8 cellular contexts compared by ENCODE assay signal in the genomic region with DNA sequence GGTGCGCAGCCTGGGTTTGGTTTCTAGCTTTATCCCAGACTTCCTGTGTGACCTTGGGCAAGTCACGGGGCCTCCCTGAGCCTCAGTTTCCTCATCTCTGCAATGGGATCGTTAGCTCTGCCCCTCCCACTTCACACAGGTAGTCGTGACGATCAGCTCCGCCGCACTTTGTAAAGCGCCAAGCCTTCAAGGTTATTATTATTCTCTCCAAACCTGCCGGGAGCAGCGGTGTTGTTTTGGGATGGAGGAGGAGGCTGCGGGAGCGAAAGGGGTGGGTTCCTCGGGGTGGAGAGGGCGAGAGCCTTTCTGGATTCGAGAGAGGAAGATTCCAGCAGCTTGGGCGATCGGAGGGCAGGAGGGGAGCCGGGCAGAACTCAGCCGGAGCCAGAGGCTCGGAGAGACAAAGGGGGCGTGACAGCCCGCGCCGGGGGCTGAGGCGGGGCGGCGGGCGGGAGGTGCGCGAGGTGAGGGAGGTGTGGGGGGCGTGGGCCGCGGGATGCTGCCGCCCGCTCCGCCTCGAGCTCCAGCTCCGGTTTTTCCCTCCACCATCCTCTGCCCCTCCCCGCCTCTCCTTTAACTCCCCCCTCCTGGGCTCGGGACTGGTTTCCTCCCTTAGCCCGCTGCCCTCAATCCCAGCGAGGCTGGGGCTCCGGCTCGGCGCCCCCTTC. TPM values are rescaled to one million over a fixed set of nuclear protein-coding genes. Genes with fewer than 3 reads are reported as not detected.
DNase-seq lines count a peak whose midpoint lies in the region; ATAC-seq and TF ChIP-seq lines count a peak whose summit lies in the region.

A gene with protein sequence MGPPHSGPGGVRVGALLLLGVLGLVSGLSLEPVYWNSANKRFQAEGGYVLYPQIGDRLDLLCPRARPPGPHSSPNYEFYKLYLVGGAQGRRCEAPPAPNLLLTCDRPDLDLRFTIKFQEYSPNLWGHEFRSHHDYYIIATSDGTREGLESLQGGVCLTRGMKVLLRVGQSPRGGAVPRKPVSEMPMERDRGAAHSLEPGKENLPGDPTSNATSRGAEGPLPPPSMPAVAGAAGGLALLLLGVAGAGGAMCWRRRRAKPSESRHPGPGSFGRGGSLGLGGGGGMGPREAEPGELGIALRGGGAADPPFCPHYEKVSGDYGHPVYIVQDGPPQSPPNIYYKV (plus strand): TSS at position 602 of the 668 bp plus-strand sequence. CDS start 397 bp downstream, outside the sequence.

- no peak for TF ChIP-seq CTCF in mammary epithelial cell (conservative IDR thresholded peaks at IDR 0.05 in 1 of 2, IDR thresholded peaks at IDR 0.05 in 1 of 2; ENCODE audit: extremely low read depth in 1 of 2, insufficient read depth in 1 of 2, low read depth in 1 of 2, low read length in 2 of 2)
- TF ChIP-seq CTCF in transverse colon (IDR thresholded peaks at IDR 0.05): no peak

- H3K4me2 ChIP-seq in mammary epithelial cell (ENCODE audit: insufficient read depth, low read depth, low read length): peak within 1 kb of the TSS; percentile 96

- TF ChIP-seq POLR2A in transverse colon (IDR thresholded peaks at IDR 0.05): no peak

- H3K27ac ChIP-seq in mammary epithelial cell (ENCODE audit: insufficient read depth, low read depth, low read length): no peak within 1 kb of the TSS
- H3K27ac ChIP-seq in transverse colon: no peak within 1 kb of the TSS

- no peak for TF ChIP-seq EP300 in transverse colon (IDR thresholded peaks at IDR 0.05; ENCODE audit: low read depth)

- H3K4me1 ChIP-seq in mammary epithelial cell (ENCODE audit: insufficient read depth, low read length): peaks cover 12% of the 10 kb centered on the region
- H3K4me1 ChIP-seq in transverse colon: peaks cover 9 to 20% (median 12%) of the 10 kb centered on the region in 4 donors

- H3K27me3 ChIP-seq in mammary epithelial cell (ENCODE audit: insufficient read depth, low read length) (no peaks in the 10 kb centered on the region), transverse colon (peaks cover 55% of the 10 kb centered on the region)

- CTCF ChIA-PET in mammary epithelial cell (lab: Charles Lee; ENCODE audit: low non-redundant PET): no interaction called here

- DNase-seq in DMS79 treated with DMSO at 0.1 percent for 48 hours (lab: John Stamatoyannopoulos, UW) (peak; percentile 60), NCI-H1694 treated with DMSO at 0.1 percent for 48 hours (lab: John Stamatoyannopoulos, UW) (peak; percentile 49), mammary epithelial cell (peak; percentile 38), left kidney (ENCODE audit: low read depth, low spot score) (peak; percentile 94), transverse colon (no peak), GM19240 (ENCODE audit: insufficient read length, low spot score) (no peak), epidermal melanocyte (ENCODE audit: insufficient read length, low spot score) (no peak)

- in situ Hi-C loops in mammary epithelial cell (cut with MboI; ENCODE audit: low sequenced_read_pairs in 2 of 2): no loop called here
- in situ Hi-C loops in transverse colon (cut with MboI; ENCODE audit: low pct_ligation_motif_present in 1 of 4, low pct_unique_long_range_greater_than_20kb in 1 of 4, low sequenced_read_pairs in 3 of 4): no loop called here

- no TSS peak for BruUV-seq in mammary epithelial cell (replicated peaks; lab: Mats Ljungman, UMichigan)

- H3K9me3 ChIP-seq in mammary epithelial cell (replicated peaks; ENCODE audit: insufficient read depth, low read length) (no peaks in the 10 kb centered on the region), transverse colon (no peaks in the 10 kb centered on the region)

- peaks cover 4% of the 10 kb centered on the region for H3K36me3 ChIP-seq in mammary epithelial cell (ENCODE audit: insufficient read depth, low read length)
- peaks cover 0 to 13% (median 0%) of the 10 kb centered on the region in 4 donors for H3K36me3 ChIP-seq in transverse colon

- ATAC-seq in HG02840 (IDR thresholded peaks at IDR 0.05; ENCODE audit: low FRiP score, unreplicated experiment): no peak

- no peaks in the 10 kb centered on the region for H4K20me1 ChIP-seq in mammary epithelial cell (ENCODE audit: insufficient read depth, low read length)

- H3K4me3 ChIP-seq in mammary epithelial cell (replicated peaks in 1 of 3; ENCODE audit: insufficient read depth in 1 of 3, low read depth in 2 of 3, low read length in 3 of 3) (peak within 1 kb of the TSS; percentile 49 to 64 (median 57)), transverse colon (peak within 1 kb of the TSS; percentile 3 to 48 (median 22))

- intact Hi-C loops in mammary epithelial cell (cut with micrococcal nuclease) (loop anchor here (1.0 kb wide), 1 partner anchor 13 kb away; a partner anchor contains a TSS), transverse colon (cut with DNase I; ENCODE audit: low total_unique reads) (no loop called here)

- dilution Hi-C loops in mammary epithelial cell (cut with HindIII; ENCODE audit: low sequenced_read_pairs): loop anchor here (5.0 kb wide), 2 partner anchors 62 to 78 kb away; no protein-coding TSS in a partner anchor

- peak within 1 kb of the TSS; percentile 76 for H2AFZ ChIP-seq in mammary epithelial cell (ENCODE audit: low read depth, low read length)

- WGBS in mammary epithelial cell (ENCODE audit: low coverage, missing lambda C conversion rate): 13% methylated on average over 14 of the region's 45 CpGs
- whole genome bisulfite sequencing in transverse colon (ENCODE audit: low coverage in 1 of 2), 2 donors: 4% methylated on average over 41 of the region's 45 CpGs; no CpG with 5 or more reads in 1 of the 2 donors

- H3K79me2 ChIP-seq in mammary epithelial cell (ENCODE audit: insufficient read depth, low read length): no peaks in the 10 kb centered on the region

- H3K9ac ChIP-seq in mammary epithelial cell (ENCODE audit: insufficient read depth, low read length): no peak within 1 kb of the TSS

RNA-seq across cellular contexts. Expression of the gene that starts here (rescaled TPM):
- total RNA-seq in mammary epithelial cell (1 to 10 TPM; 1.0 to 9.2 TPM), transverse colon (under 1 TPM in 2 of 4 donors, not detected in 2; 0.32 to 0.41 TPM)
- polyA plus RNA-seq in mammary epithelial cell: 3.9 TPM
- polyA minus RNA-seq in mammary epithelial cell: 11.2 TPM

Comparison
In these comparisons a context has a peak if more than half of its experiments do, and no peak if none do; other contexts are left out.
1. DNase-seq: peak in DMS79 treated with DMSO at 0.1 percent for 48 hours (single experiment), NCI-H1694 treated with DMSO at 0.1 percent for 48 hours (single experiment), mammary epithelial cell (single experiment) and left kidney (single experiment); none in transverse colon (single experiment), GM19240 (single experiment) and epidermal melanocyte (single experiment).